ENCODE assay signal across 14 cellular contexts in genomic region chr10:97000487-97001182, GRCh38.
DNase-seq lines count a peak whose midpoint lies in the region; ATAC-seq and TF ChIP-seq lines count a peak whose summit lies in the region.
"Had no signal": no experiment of that assay in that cellular context is flagged by ENCODE, and none has a peak within 500 bp of the region (broad histone marks: within the 10 kb centered on the region; RNA-seq: fewer than 3 reads in every experiment).

No MANE protein-coding gene starts in this region.

- TF ChIP-seq CTCF in GM12875 (IDR thresholded peaks at IDR 0.05; ENCODE audit: borderline replicate concordance, insufficient read depth, low read depth, low read length) (peak; percentile 35; the same call in 1 of the 2 replicates), omental fat pad (IDR thresholded peaks at IDR 0.05) (no peak)

- DNase-seq in M059J (ENCODE audit: low read depth) (peak; percentile 29), ecto neural progenitor cell (ENCODE audit: low spot score) (peak; percentile 46), omental fat pad (ENCODE audit: low spot score) (no peak), Right ventricle myocardium inferior (ENCODE audit: missing footprints) (no peak), GM19240 (ENCODE audit: insufficient read length, low spot score) (no peak)
- DNase-seq: activated gamma-delta T cell, dermis blood vessel endothelial cell, left lung, NCI-H1092 treated with DMSO at 0.1 percent for 48 hours, OCI-M1, psoas muscle had no signal

- ATAC-seq in omental fat pad (ENCODE audit: low FRiP score) = peak; percentile 64
- ATAC-seq in GM21786 (IDR thresholded peaks at IDR 0.05; ENCODE audit: unreplicated experiment) = no peak
- ATAC-seq in Right ventricle myocardium inferior = no peak
- no peak for ATAC-seq in GM21825 (IDR thresholded peaks at IDR 0.05; ENCODE audit: unreplicated experiment)
- ATAC-seq: left lung had no signal

- no peak overlapping the region for H3K4me3 ChIP-seq in GM12875 (ENCODE audit: low read depth, low read length)
- H3K4me3 ChIP-seq: left lung, psoas muscle had no signal

- intact Hi-C loops in Right ventricle myocardium inferior (cut with DNase I) = no loop called here

Comparison
In these comparisons a context has a peak if more than half of its experiments do, and no peak if none do; other contexts are left out.
1. DNase-seq: peak in M059J (single experiment) and ecto neural progenitor cell (single experiment); none in omental fat pad (single experiment), Right ventricle myocardium inferior (single experiment) and GM19240 (single experiment).